Comparison of ENCODE assay signal across 1 cellular context in the genomic region with DNA sequence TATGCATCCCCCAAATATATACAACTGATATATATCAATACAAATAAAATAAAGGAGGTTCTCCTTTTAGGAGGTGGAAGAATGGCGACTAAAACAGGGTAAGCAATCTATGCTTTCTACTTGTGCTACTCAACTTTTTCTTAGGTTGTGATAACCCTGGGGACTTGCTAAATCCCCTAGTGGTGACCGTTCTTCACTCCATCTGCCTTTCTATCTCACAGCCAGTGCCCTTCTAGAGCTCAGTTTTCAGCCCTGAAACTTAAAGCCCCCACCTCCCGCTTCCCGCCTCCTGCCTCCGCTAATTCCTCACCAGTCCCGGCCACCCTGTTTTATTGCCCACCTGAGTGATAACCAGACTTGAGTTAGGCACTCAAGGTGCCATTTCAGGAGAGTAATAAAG.
TF ChIP-seq lines count a peak whose summit lies in the region.

No MANE protein-coding gene starts in this region.

TF ChIP-seq in SK-N-SH, 30 proteins besides CTCF, POLR2A, EP300 and RAD21 (continued from another document):
- TF ChIP-seq USF2 (IDR thresholded peaks at IDR 0.05; ENCODE audit: borderline replicate concordance, low read depth, low read length) (no peak), FOXJ3 (CRISPR knock-in tag; IDR thresholded peaks at IDR 0.05) (no peak), NRF1 (IDR thresholded peaks at IDR 0.05; ENCODE audit: low read depth, low read length) (no peak), TCF12 (IDR thresholded peaks at IDR 0.05) (no peak), POLR2AphosphoS5 (IDR thresholded peaks at IDR 0.05; ENCODE audit: low read depth, low read length) (no peak), USF1 (IDR thresholded peaks at IDR 0.05; ENCODE audit: borderline replicate concordance, low read depth) (no peak), FOSL2 (IDR thresholded peaks at IDR 0.05; ENCODE audit: borderline replicate concordance, low read depth) (no peak), SMC3 (IDR thresholded peaks at IDR 0.05; ENCODE audit: low read depth, low read length) (no peak), ELF1 (IDR thresholded peaks at IDR 0.05) (no peak), RCOR1 (IDR thresholded peaks at IDR 0.05; ENCODE audit: low read length) (no peak), CHD2 (IDR thresholded peaks at IDR 0.05; ENCODE audit: low read length, partially characterized antibody) (no peak), TAF1 (IDR thresholded peaks at IDR 0.05; ENCODE audit: borderline replicate concordance, low read depth, low read length) (no peak), RFX5 (IDR thresholded peaks at IDR 0.05; ENCODE audit: low read length) (no peak)
TF ChIP-seq in SK-N-SH: peak in this region for 0.
